In genomic region chr6:99424761-99425646, GRCh38 we compare ENCODE assay signal across 8 cellular contexts. TPM values are rescaled to one million over a fixed set of nuclear protein-coding genes. Genes with fewer than 3 reads are reported as not detected.
DNase-seq lines count a peak whose midpoint lies in the region; ATAC-seq, FAIRE-seq and TF ChIP-seq lines count a peak whose summit lies in the region.

Gene PNISR, minus strand, starts transcription at chr6:99425308. Its CDS starts 10,649 bp downstream, at chr6:99414659.

- H4K20me1 ChIP-seq in OCI-LY7 (ENCODE audit: insufficient read depth, low read length) (peaks cover 37% of the 10 kb centered on the region), endothelial cell of umbilical vein (replicated peaks; ENCODE audit: control insufficient read depth, extremely low read depth, insufficient read depth, low read length) (peaks cover 6% of the 10 kb centered on the region)

- no peaks in the 10 kb centered on the region for H3K9me1 ChIP-seq in endothelial cell of umbilical vein (replicated peaks; ENCODE audit: control insufficient read depth, extremely low read depth, insufficient read depth, low read length)

- H3K4me2 ChIP-seq in OCI-LY7 (ENCODE audit: low read length) (peak within 1 kb of the TSS; percentile 98), endothelial cell of umbilical vein (ENCODE audit: insufficient read depth, low read length) (peak within 1 kb of the TSS; percentile 99)

- FAIRE-seq in D721Med (lab: Jason Lieb, UNC) (peak; percentile 76), endothelial cell of umbilical vein (lab: Jason Lieb, UNC) (peak; percentile 90)

- peak; percentile 87 for ATAC-seq in GM21526 (IDR thresholded peaks at IDR 0.05; ENCODE audit: low FRiP score, unreplicated experiment)

- H3K36me3 ChIP-seq in OCI-LY7 (ENCODE audit: insufficient read depth, low read length) (peaks cover 49% of the 10 kb centered on the region), endothelial cell of umbilical vein (ENCODE audit: control insufficient read depth in 2 of 2, extremely low read depth in 1 of 2, insufficient read depth in 2 of 2, low read length in 2 of 2) (no peaks in the 10 kb centered on the region)

- no peak for TF ChIP-seq CTCF in D721Med (IDR thresholded peaks at IDR 0.05; ENCODE audit: insufficient read depth, missing control alignments)
- no peak for TF ChIP-seq CTCF in OCI-LY7 (conservative IDR thresholded peaks at IDR 0.05; ENCODE audit: low read length)
- no peak for TF ChIP-seq CTCF in endothelial cell of umbilical vein (IDR thresholded peaks at IDR 0.05; ENCODE audit: extremely low read depth in 1 of 2, insufficient read depth in 1 of 2, low read depth in 1 of 2, low read length in 2 of 2)

- H3K27ac ChIP-seq in OCI-LY7 (ENCODE audit: low read depth, low read length, poor library complexity, severe bottlenecking): peak within 1 kb of the TSS; percentile 91
- H3K27ac ChIP-seq in endothelial cell of umbilical vein (ENCODE audit: insufficient read depth, low read depth, low read length): peak within 1 kb of the TSS; percentile 94

- no peaks in the 10 kb centered on the region for H3K9me2 ChIP-seq in OCI-LY7 (ENCODE audit: insufficient read depth, low read length)

- intact Hi-C loops in OCI-LY7 (cut with micrococcal nuclease; ENCODE audit: unreplicated experiment) (loop anchor here (1.0 to 5.0 kb wide), 3 partner anchors 93 to 143 kb away; partner anchors contain the start of gene CCNC), endothelial cell of umbilical vein (cut with micrococcal nuclease) (loop anchor here (1.0 to 2.0 kb wide), 6 partner anchors 31 to 143 kb away; partner anchors contain the start of genes CCNC, COQ3, FAXC and USP45)

- peak within 1 kb of the TSS; percentile 100 for H3K9ac ChIP-seq in endothelial cell of umbilical vein (replicated peaks; ENCODE audit: extremely low read depth, insufficient read depth, low read length)

- H3K4me1 ChIP-seq in OCI-LY7 (ENCODE audit: insufficient read depth, low read length, poor library complexity, severe bottlenecking): peaks cover 44% of the 10 kb centered on the region
- H3K4me1 ChIP-seq in endothelial cell of umbilical vein (ENCODE audit: control insufficient read depth, extremely low read depth, insufficient read depth, low read length): peaks cover 26% of the 10 kb centered on the region

- H3K9me3 ChIP-seq in OCI-LY7 (ENCODE audit: low read length): no peaks in the 10 kb centered on the region
- no peaks in the 10 kb centered on the region for H3K9me3 ChIP-seq in endothelial cell of umbilical vein (replicated peaks; ENCODE audit: control insufficient read depth, insufficient read depth, low read length)

- dilution Hi-C loops in endothelial cell of umbilical vein (cut with MboI; ENCODE audit: extremely low pct_ligation_motif_present, low sequenced_read_pairs): no loop called here

- peak; percentile 39 for DNase-seq in D721Med (ENCODE audit: insufficient read length, low spot score)
- DNase-seq in HuH-7.5 (ENCODE audit: low spot score): peak; percentile 59
- peak; percentile 99 for DNase-seq in OCI-LY7 (ENCODE audit: low spot score)
- peak; percentile 71 for DNase-seq in activated T-cell treated with anti-CD3 and anti-CD28 coated beads for 1 hour (ENCODE audit: low read depth)
- peak; percentile 99 for DNase-seq in endothelial cell of umbilical vein (ENCODE audit: low read depth, low spot score)
- DNase-seq in midbrain (lab: John Stamatoyannopoulos, UW): peak; percentile 96
- DNase-seq in stimulated activated CD8-positive, alpha-beta memory T cell treated with anti-CD3 and anti-CD28 coated beads, Interleukin-2, amount 100 ng/mL, for 1 hour (ENCODE audit: low read depth in 2 of 2): peak; percentile 71 to 72

- H2AFZ ChIP-seq in OCI-LY7 (ENCODE audit: low read length): peak within 1 kb of the TSS; percentile 96
- H2AFZ ChIP-seq in endothelial cell of umbilical vein (ENCODE audit: low read depth, low read length): peak within 1 kb of the TSS; percentile 62

- peak; percentile 86 for TF ChIP-seq POLR2A in endothelial cell of umbilical vein (IDR thresholded peaks at IDR 0.05; ENCODE audit: low read depth, low read length)

- H3K4me3 ChIP-seq in OCI-LY7 (ENCODE audit: low read depth, low read length, poor library complexity, severe bottlenecking) (peak within 1 kb of the TSS; percentile 80), endothelial cell of umbilical vein (replicated peaks in 1 of 3; ENCODE audit: insufficient read depth in 1 of 3, low read depth in 1 of 3, low read length in 3 of 3) (peak within 1 kb of the TSS; percentile 46 to 92 (median 91))

- POLR2A ChIA-PET in OCI-LY7 (lab: Charles Lee) (interaction anchor here (0.5 to 3.2 kb wide), 22 partner anchors 9 to 558 kb away, joined by 3 to 23 read pairs (median 3); partner anchors contain the start of genes CCNC, COQ3 and USP45), endothelial cell of umbilical vein (lab: Charles Lee) (interaction anchor here (0.7 to 1.0 kb wide), 3 partner anchors 13 to 31 kb away, joined by 3 read pairs; partner anchors contain the start of gene COQ3)

- no peaks in the 10 kb centered on the region for H3K27me3 ChIP-seq in endothelial cell of umbilical vein (ENCODE audit: control insufficient read depth in 2 of 2, insufficient read depth in 2 of 2, low read length in 2 of 2)

- CTCF ChIA-PET in OCI-LY7 (lab: Charles Lee; ENCODE audit: unreplicated experiment): no interaction called here
- CTCF ChIA-PET in endothelial cell of umbilical vein (lab: Charles Lee): interaction anchor here (0.6 to 2.7 kb wide), 9 partner anchors 9 to 178 kb away, joined by 3 to 23 read pairs (median 6); partner anchors contain the start of gene COQ3

- BruUV-seq in OCI-LY7 (replicated peaks; lab: Mats Ljungman, UMichigan) (TSS peak; percentile 74), endothelial cell of umbilical vein (replicated peaks; lab: Mats Ljungman, UMichigan) (TSS peak; percentile 48)

- peaks cover 72% of the 10 kb centered on the region for H3K79me2 ChIP-seq in OCI-LY7 (ENCODE audit: insufficient read depth, low read depth, low read length)
- peaks cover 70% of the 10 kb centered on the region for H3K79me2 ChIP-seq in endothelial cell of umbilical vein (ENCODE audit: control insufficient read depth, insufficient read depth, low read length)

TF ChIP-seq in endothelial cell of umbilical vein, 7 proteins besides CTCF, POLR2A, EP300 and RAD21:
- TF ChIP-seq POLR2AphosphoS5 (IDR thresholded peaks at IDR 0.05; ENCODE audit: insufficient read depth, low read depth, low read length) (peak; percentile 68), EZH2 (IDR thresholded peaks at IDR 0.05; ENCODE audit: borderline replicate concordance, low read depth, low read length, severe bottlenecking) (no peak), FOS (IDR thresholded peaks at IDR 0.05; ENCODE audit: borderline replicate concordance, insufficient read depth, low read length) (no peak), GATA2 (IDR thresholded peaks at IDR 0.05; ENCODE audit: insufficient read depth, insufficient read length, low read depth, low read length) (no peak), JUN (IDR thresholded peaks at IDR 0.05; ENCODE audit: borderline replicate concordance, insufficient read depth, insufficient read length, low read depth) (no peak), MYC (IDR thresholded peaks at IDR 0.05; ENCODE audit: low read depth, low read length) (peak; percentile 8)
- TF ChIP-seq, protein P1, sequence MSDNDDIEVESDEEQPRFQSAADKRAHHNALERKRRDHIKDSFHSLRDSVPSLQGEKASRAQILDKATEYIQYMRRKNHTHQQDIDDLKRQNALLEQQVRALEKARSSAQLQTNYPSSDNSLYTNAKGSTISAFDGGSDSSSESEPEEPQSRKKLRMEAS (IDR thresholded peaks at IDR 0.05; ENCODE audit: insufficient read depth, insufficient read length): peak; percentile 93

RNA-seq across cellular contexts. Expression of gene PNISR, which starts in this region (rescaled TPM):
- total RNA-seq in OCI-LY7 (2014; rRNA removed; shearing (Covaris generic)): 163 and 169 TPM in 2 replicates
- total RNA-seq in OCI-LY7 (2022) (176 and 201 TPM in 2 replicates), endothelial cell of umbilical vein (79.9 and 106 TPM in 2 replicates)
- 19.1 and 34.6 TPM in 2 replicates for polyA plus RNA-seq in endothelial cell of umbilical vein
- 13.5 and 17.4 TPM in 2 replicates for polyA plus RNA-seq in endothelial cell of umbilical vein (2011; cell fraction: cytosol; rRNA removed)
- polyA plus RNA-seq in endothelial cell of umbilical vein (2011; cell fraction: nucleus; rRNA removed): 243 and 274 TPM in 2 replicates
- polyA plus RNA-seq in endothelial cell of umbilical vein (2012): 51.8 and 68.7 TPM in 2 replicates
- polyA minus RNA-seq in endothelial cell of umbilical vein: 54.1 and 55.4 TPM in 2 replicates
- 13.4 TPM for polyA minus RNA-seq in endothelial cell of umbilical vein (2011; cell fraction: cytosol; rRNA and poly(A)+ RNA removed)
- 145 and 205 TPM in 2 replicates for polyA minus RNA-seq in endothelial cell of umbilical vein (2011; cell fraction: nucleus; rRNA and poly(A)+ RNA removed)

Comparison
In these comparisons a context has a peak if more than half of its experiments do, and no peak if none do; other contexts are left out.
1. Peak in every context shown above with its lines: DNase-seq, ATAC-seq, H3K4me3 ChIP-seq and H3K27ac ChIP-seq.
2. DNase-seq: peak in every context shown above with its lines; median percentile 99 in OCI-LY7; 99 in endothelial cell of umbilical vein; 96 in midbrain; 72 in stimulated activated CD8-positive, alpha-beta memory T cell treated with anti-CD3 and anti-CD28 coated beads, Interleukin-2, amount 100 ng/mL, for 1 hour; 71 in activated T-cell treated with anti-CD3 and anti-CD28 coated beads for 1 hour; 59 in HuH-7.5; 39 in D721Med.